Comparison of ENCODE assay signal across 25 cellular contexts in the genomic region with DNA sequence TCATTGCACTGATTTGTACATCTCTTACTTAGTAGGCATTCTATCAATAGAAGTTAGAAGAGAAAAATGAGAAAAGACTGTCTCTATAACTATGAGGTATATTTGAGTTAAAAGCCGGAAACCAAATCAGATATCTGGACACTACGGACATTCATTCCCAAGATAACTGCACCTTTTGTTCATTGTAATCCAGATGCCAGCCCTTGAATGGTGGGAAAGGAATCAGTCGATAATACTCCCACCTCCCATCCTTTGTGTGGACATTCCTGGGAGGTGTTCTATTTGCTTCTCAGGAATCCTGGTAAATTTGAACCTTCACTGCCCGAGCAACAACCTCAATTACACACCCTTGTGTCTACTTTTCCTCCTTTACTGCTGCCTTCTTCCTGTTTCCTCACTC.
"Had no signal": no experiment of that assay in that cellular context is flagged by ENCODE, and none has a peak within 500 bp of the region (broad histone marks: within the 10 kb centered on the region; RNA-seq: fewer than 3 reads in every experiment).

No MANE protein-coding gene starts in this region.

- H3K36me3 ChIP-seq: MG63, SJCRH30 had no signal

- H3K4me3 ChIP-seq: MG63, SJCRH30, SK-N-MC had no signal

- H3K27ac ChIP-seq: HL-60, SJCRH30, SK-N-MC had no signal

- ATAC-seq: Panc1, PC-3, Right ventricle myocardium inferior had no signal

- H3K9me3 ChIP-seq: MG63, SJCRH30 had no signal

- DNase-seq: IMR-90, Karpas-422, KG1, MG63, NCI-H1092, NCI-H1105 treated with DMSO at 0.1 percent for 48 hours, NCI-H1417 treated with DMSO at 0.1 percent for 48 hours, NCI-H146, NCI-H1694 treated with DMSO at 0.1 percent for 48 hours, NCI-H1930, NCI-H2081, NCI-H2107, NCI-H226, NCI-H446, NCI-H510A, NCI-H524 treated with DMSO at 0.1 percent for 48 hours, NCI-H69, NCI-H774, PC-3, SHP77 treated with DMSO at 0.1 percent for 48 hours, SJCRH30 had no signal

- H3K27me3 ChIP-seq: SJCRH30 had no signal
